ENCODE assay signal across 10 cellular contexts in genomic region chr22:40009231-40009769, GRCh38. TPM values are rescaled to one million over a fixed set of nuclear protein-coding genes. Genes with fewer than 3 reads are reported as not detected.
DNase-seq lines count a peak whose midpoint lies in the region; ATAC-seq and TF ChIP-seq lines count a peak whose summit lies in the region.
"Had no signal": no experiment of that assay in that cellular context is flagged by ENCODE, and none has a peak within 500 bp of the region (broad histone marks: within the 10 kb centered on the region; RNA-seq: fewer than 3 reads in every experiment).

No MANE protein-coding gene starts in this region.

- ATAC-seq in GM18870 (IDR thresholded peaks at IDR 0.05; ENCODE audit: unreplicated experiment), result no peak

- H3K27me3 Mint-ChIP-seq in activated CD4-positive, alpha-beta memory T cell treated with anti-CD3 and anti-CD28 coated beads, Interleukin-2, amount 10 ng/mL, durations not matched to agents 7 days and 5 days, result peaks cover 47% of the 10 kb centered on the region

- no peak overlapping the region for H4K8ac ChIP-seq in mesenchymal stem cell (ENCODE audit: low read length)

- no peak overlapping the region for H3K23ac ChIP-seq in mesenchymal stem cell (ENCODE audit: low read length in 2 of 2)

- 58% methylated on average over 12 of the region's 12 CpGs for WGBS in mesenchymal stem cell

- no peak overlapping the region for H3K18ac ChIP-seq in mesenchymal stem cell (ENCODE audit: low read depth in 1 of 2, low read length in 2 of 2)

- CTCF ChIA-PET in activated CD4-positive, alpha-beta memory T cell treated with anti-CD3 and anti-CD28 coated beads, Interleukin-2, amount 10 ng/mL, durations not matched to agents 7 days and 5 days (lab: Charles Lee), result interaction anchor here (0.6 to 1.7 kb wide), 5 partner anchors 9 to 480 kb away, joined by 3 to 7 read pairs (median 4); no protein-coding TSS in a partner anchor

- no peaks in the 10 kb centered on the region for H3K79me1 ChIP-seq in mesenchymal stem cell (replicated peaks; ENCODE audit: low read length, poor library complexity, severe bottlenecking)

- no peak for TF ChIP-seq CTCF in astrocyte of the spinal cord (IDR thresholded peaks at IDR 0.05; ENCODE audit: low read depth, low read length)

- H3K4me3 ChIP-seq in astrocyte of the spinal cord (ENCODE audit: low read depth, low read length), result no peak overlapping the region
- no peak overlapping the region for H3K4me3 ChIP-seq in mesenchymal stem cell (ENCODE audit: insufficient read depth in 1 of 2, low read depth in 1 of 2, low read length in 2 of 2)

- H3K4me2 ChIP-seq in mesenchymal stem cell (ENCODE audit: low read length, poor library complexity, severe bottlenecking), result no peak overlapping the region

- peak overlapping the region; percentile 28 for H4K91ac ChIP-seq in mesenchymal stem cell (ENCODE audit: low read length)

- no peaks in the 10 kb centered on the region for H3K9me3 Mint-ChIP-seq in activated CD4-positive, alpha-beta memory T cell treated with anti-CD3 and anti-CD28 coated beads, Interleukin-2, amount 10 ng/mL, durations not matched to agents 7 days and 5 days

- no peaks in the 10 kb centered on the region for H3K9me3 ChIP-seq in mesenchymal stem cell (ENCODE audit: control insufficient read depth, low read length)

- no peak overlapping the region for H2BK120ac ChIP-seq in mesenchymal stem cell (ENCODE audit: low read depth, low read length)

- no peak overlapping the region for H3K27ac Mint-ChIP-seq in activated CD4-positive, alpha-beta memory T cell treated with anti-CD3 and anti-CD28 coated beads, Interleukin-2, amount 10 ng/mL, durations not matched to agents 7 days and 5 days

- in situ Hi-C loops in astrocyte of the spinal cord (cut with HindIII; ENCODE audit: low sequenced_read_pairs), result no loop called here

- no peak overlapping the region for H3K4me3 Mint-ChIP-seq in activated CD4-positive, alpha-beta memory T cell treated with anti-CD3 and anti-CD28 coated beads, Interleukin-2, amount 10 ng/mL, durations not matched to agents 7 days and 5 days

- no peak overlapping the region for H2BK5ac ChIP-seq in mesenchymal stem cell (ENCODE audit: low read depth, low read length, poor library complexity, severe bottlenecking)

- H3K36me3 ChIP-seq in mesenchymal stem cell (ENCODE audit: control insufficient read depth in 1 of 2, insufficient read depth in 2 of 2, low read depth in 1 of 2, low read length in 2 of 2), result no peaks in the 10 kb centered on the region

- peaks cover 6% of the 10 kb centered on the region for H3K4me1 Mint-ChIP-seq in activated CD4-positive, alpha-beta memory T cell treated with anti-CD3 and anti-CD28 coated beads, Interleukin-2, amount 10 ng/mL, durations not matched to agents 7 days and 5 days

- H3K4me1 ChIP-seq in mesenchymal stem cell (ENCODE audit: control insufficient read depth, insufficient read depth, low read depth, low read length), result peaks cover 16% of the 10 kb centered on the region

- H2AFZ ChIP-seq in mesenchymal stem cell (ENCODE audit: low read depth, low read length), result no peak overlapping the region

- H3K27me3 ChIP-seq in mesenchymal stem cell (ENCODE audit: control insufficient read depth in 1 of 2, insufficient read depth in 1 of 2, low read length in 2 of 2), result peaks cover 7 to 84% of the 10 kb centered on the region in 2 experiments

- no peak overlapping the region for H3K4ac ChIP-seq in mesenchymal stem cell (ENCODE audit: low read depth in 1 of 2, low read length in 2 of 2)

- no peak overlapping the region for H3K27ac ChIP-seq in mesenchymal stem cell (ENCODE audit: low read length, poor library complexity, severe bottlenecking)
- H3K27ac ChIP-seq: dorsolateral prefrontal cortex had no signal

- H2AK5ac ChIP-seq in mesenchymal stem cell (ENCODE audit: low read length, severe bottlenecking), result no peak overlapping the region

- H2BK12ac ChIP-seq in mesenchymal stem cell (ENCODE audit: low read length in 2 of 2), result no peak overlapping the region

- H3K14ac ChIP-seq in mesenchymal stem cell (ENCODE audit: low read length in 2 of 2), result no peak overlapping the region

- POLR2A ChIA-PET in activated CD4-positive, alpha-beta memory T cell treated with anti-CD3 and anti-CD28 coated beads, Interleukin-2, amount 10 ng/mL, durations not matched to agents 7 days and 5 days (lab: Charles Lee), result interaction anchor here (1.4 kb wide), 1 partner anchor 35 kb away, joined by 4 read pairs; no protein-coding TSS in a partner anchor

- peak; percentile 67 for DNase-seq in Daoy (ENCODE audit: low read depth)
- peak; percentile 68 for DNase-seq in NCI-H2029 (lab: John Stamatoyannopoulos, UW)
- DNase-seq in astrocyte of the spinal cord (ENCODE audit: low read depth, low spot score), result peak; percentile 29
- no peak for DNase-seq in mesenchymal stem cell
- no peak for DNase-seq in activated CD4-positive, alpha-beta memory T cell treated with anti-CD3 and anti-CD28 coated beads, Interleukin-2, amount 10 ng/mL, durations not matched to agents 7 days and 5 days
- no peak for DNase-seq in NCI-H226
- DNase-seq in D341Med (ENCODE audit: low spot score), result no peak
- DNase-seq: dorsolateral prefrontal cortex had no signal

- H3K9ac ChIP-seq in mesenchymal stem cell (ENCODE audit: low read length), result no peak overlapping the region

- no peaks in the 10 kb centered on the region for H3K36me3 Mint-ChIP-seq in activated CD4-positive, alpha-beta memory T cell treated with anti-CD3 and anti-CD28 coated beads, Interleukin-2, amount 10 ng/mL, durations not matched to agents 7 days and 5 days (ENCODE audit: low read depth)

- H2BK15ac ChIP-seq in mesenchymal stem cell (ENCODE audit: low read depth, poor library complexity, severe bottlenecking), result no peak overlapping the region

RNA-seq across cellular contexts. Expression of gene FAM83F, which starts 14.5 kb away (rescaled TPM):
- total RNA-seq in Daoy (2014; rRNA removed; shearing (Covaris generic)), result 0.06 TPM in 1 of 2 replicates, not detected in the other
- 0.06 TPM for polyA plus RNA-seq in mesenchymal stem cell (2013, experiment 1 of 2)
- polyA plus RNA-seq in mesenchymal stem cell (2013, experiment 2 of 2), result 0.05 TPM
- total RNA-seq in activated CD4-positive, alpha-beta memory T cell treated with anti-CD3 and anti-CD28 coated beads, Interleukin-2, amount 10 ng/mL, durations not matched to agents 7 days and 5 days, result not detected
- total RNA-seq: lung microvascular endothelial cell had no signal

RNA-seq across cellular contexts. Expression of gene TMA7B, which starts 49.1 kb away (rescaled TPM):
- total RNA-seq in Daoy (2014; rRNA removed; shearing (Covaris generic)), result not detected in 2 replicates
- not detected for polyA plus RNA-seq in mesenchymal stem cell (2013, experiment 1 of 2)
- not detected for polyA plus RNA-seq in mesenchymal stem cell (2013, experiment 2 of 2)
- 1 to 10 TPM; 3.7 to 4.3 TPM for total RNA-seq in activated CD4-positive, alpha-beta memory T cell treated with anti-CD3 and anti-CD28 coated beads, Interleukin-2, amount 10 ng/mL, durations not matched to agents 7 days and 5 days
- total RNA-seq: lung microvascular endothelial cell had no signal

Comparison
In these comparisons a context has a peak if more than half of its experiments do, and no peak if none do; other contexts are left out.
1. DNase-seq: peak in Daoy (single experiment), NCI-H2029 (single experiment) and astrocyte of the spinal cord (single experiment); none in mesenchymal stem cell (single experiment), activated CD4-positive, alpha-beta memory T cell treated with anti-CD3 and anti-CD28 coated beads, Interleukin-2, amount 10 ng/mL, durations not matched to agents 7 days and 5 days (single experiment), NCI-H226 (single experiment) and D341Med (single experiment).